Comparison of ENCODE assay signal across 1 cellular context in genomic region chr6:124881898-124882579, GRCh38.
TF ChIP-seq lines count a peak whose summit lies in the region.

No MANE protein-coding gene starts in this region.

TF ChIP-seq in GM23338, 12 proteins besides CTCF, POLR2A, EP300 and RAD21 (continued from another document):
- TF ChIP-seq, protein P1, sequence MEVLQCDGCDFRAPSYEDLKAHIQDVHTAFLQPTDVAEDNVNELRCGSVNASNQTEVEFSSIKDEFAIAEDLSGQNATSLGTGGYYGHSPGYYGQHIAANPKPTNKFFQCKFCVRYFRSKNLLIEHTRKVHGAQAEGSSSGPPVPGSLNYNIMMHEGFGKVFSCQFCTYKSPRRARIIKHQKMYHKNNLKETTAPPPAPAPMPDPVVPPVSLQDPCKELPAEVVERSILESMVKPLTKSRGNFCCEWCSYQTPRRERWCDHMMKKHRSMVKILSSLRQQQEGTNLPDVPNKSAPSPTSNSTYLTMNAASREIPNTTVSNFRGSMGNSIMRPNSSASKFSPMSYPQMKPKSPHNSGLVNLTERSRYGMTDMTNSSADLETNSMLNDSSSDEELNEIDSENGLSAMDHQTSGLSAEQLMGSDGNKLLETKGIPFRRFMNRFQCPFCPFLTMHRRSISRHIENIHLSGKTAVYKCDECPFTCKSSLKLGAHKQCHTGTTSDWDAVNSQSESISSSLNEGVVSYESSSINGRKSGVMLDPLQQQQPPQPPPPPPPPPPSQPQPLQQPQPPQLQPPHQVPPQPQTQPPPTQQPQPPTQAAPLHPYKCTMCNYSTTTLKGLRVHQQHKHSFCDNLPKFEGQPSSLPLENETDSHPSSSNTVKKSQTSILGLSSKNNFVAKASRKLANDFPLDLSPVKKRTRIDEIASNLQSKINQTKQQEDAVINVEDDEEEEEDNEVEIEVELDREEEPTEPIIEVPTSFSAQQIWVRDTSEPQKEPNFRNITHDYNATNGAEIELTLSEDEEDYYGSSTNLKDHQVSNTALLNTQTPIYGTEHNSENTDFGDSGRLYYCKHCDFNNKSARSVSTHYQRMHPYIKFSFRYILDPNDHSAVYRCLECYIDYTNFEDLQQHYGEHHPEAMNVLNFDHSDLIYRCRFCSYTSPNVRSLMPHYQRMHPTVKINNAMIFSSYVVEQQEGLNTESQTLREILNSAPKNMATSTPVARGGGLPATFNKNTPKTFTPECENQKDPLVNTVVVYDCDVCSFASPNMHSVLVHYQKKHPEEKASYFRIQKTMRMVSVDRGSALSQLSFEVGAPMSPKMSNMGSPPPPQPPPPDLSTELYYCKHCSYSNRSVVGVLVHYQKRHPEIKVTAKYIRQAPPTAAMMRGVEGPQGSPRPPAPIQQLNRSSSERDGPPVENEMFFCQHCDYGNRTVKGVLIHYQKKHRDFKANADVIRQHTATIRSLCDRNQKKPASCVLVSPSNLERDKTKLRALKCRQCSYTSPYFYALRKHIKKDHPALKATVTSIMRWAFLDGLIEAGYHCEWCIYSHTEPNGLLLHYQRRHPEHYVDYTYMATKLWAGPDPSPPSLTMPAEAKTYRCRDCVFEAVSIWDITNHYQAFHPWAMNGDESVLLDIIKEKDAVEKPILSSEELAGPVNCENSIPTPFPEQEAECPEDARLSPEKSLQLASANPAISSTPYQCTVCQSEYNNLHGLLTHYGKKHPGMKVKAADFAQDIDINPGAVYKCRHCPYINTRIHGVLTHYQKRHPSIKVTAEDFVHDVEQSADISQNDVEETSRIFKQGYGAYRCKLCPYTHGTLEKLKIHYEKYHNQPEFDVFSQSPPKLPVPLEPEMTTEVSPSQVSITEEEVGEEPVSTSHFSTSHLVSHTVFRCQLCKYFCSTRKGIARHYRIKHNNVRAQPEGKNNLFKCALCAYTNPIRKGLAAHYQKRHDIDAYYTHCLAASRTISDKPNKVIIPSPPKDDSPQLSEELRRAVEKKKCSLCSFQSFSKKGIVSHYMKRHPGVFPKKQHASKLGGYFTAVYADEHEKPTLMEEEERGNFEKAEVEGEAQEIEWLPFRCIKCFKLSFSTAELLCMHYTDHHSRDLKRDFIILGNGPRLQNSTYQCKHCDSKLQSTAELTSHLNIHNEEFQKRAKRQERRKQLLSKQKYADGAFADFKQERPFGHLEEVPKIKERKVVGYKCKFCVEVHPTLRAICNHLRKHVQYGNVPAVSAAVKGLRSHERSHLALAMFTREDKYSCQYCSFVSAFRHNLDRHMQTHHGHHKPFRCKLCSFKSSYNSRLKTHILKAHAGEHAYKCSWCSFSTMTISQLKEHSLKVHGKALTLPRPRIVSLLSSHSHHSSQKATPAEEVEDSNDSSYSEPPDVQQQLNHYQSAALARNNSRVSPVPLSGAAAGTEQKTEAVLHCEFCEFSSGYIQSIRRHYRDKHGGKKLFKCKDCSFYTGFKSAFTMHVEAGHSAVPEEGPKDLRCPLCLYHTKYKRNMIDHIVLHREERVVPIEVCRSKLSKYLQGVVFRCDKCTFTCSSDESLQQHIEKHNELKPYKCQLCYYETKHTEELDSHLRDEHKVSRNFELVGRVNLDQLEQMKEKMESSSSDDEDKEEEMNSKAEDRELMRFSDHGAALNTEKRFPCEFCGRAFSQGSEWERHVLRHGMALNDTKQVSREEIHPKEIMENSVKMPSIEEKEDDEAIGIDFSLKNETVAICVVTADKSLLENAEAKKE (CRISPR knock-in tag; IDR thresholded peaks at IDR 0.05): no peak
- no peak for TF ChIP-seq STAT1 (IDR thresholded peaks at IDR 0.05; ENCODE audit: unreplicated experiment)
- TF ChIP-seq ETS1 (IDR thresholded peaks at IDR 0.05): no peak
- TF ChIP-seq POLR2AphosphoS5 (IDR thresholded peaks at IDR 0.05; ENCODE audit: low read depth): no peak
- TF ChIP-seq REST (IDR thresholded peaks at IDR 0.05; ENCODE audit: unreplicated experiment): no peak
- no peak for TF ChIP-seq CREB1 (CRISPR knock-in tag; IDR thresholded peaks at IDR 0.05; ENCODE audit: low read depth)
- no peak for TF ChIP-seq NANOG (IDR thresholded peaks at IDR 0.05; ENCODE audit: borderline replicate concordance)
- TF ChIP-seq ZNF114 (CRISPR knock-in tag; IDR thresholded peaks at IDR 0.05): no peak
- no peak for TF ChIP-seq ZNF331 (CRISPR knock-in tag; IDR thresholded peaks at IDR 0.05; ENCODE audit: low read depth)
- TF ChIP-seq EZH2 (IDR thresholded peaks at IDR 0.05; ENCODE audit: low read depth, unreplicated experiment): no peak
